In genomic region chr1:7885513-7886298, GRCh38 we compare ENCODE assay signal across 1 cellular context.
A peak's percentile ranks its signal among the peaks of the same experiment; 100 is the strongest.
TF ChIP-seq lines count a peak whose summit lies in the region.

No MANE protein-coding gene starts in this region.

TF ChIP-seq in H1, 55 proteins besides CTCF, POLR2A, EP300 and RAD21 (continued from another document):
- TF ChIP-seq E2F6 (IDR thresholded peaks at IDR 0.05), result peak; percentile 19; the same call in 1 of the 2 replicates
- TF ChIP-seq TCF12 (IDR thresholded peaks at IDR 0.05; ENCODE audit: low read depth, low read length), result 0 out of 2 replicates have a peak, but pooled peaks have one; percentile 20
- no peak for TF ChIP-seq GABPA (IDR thresholded peaks at IDR 0.05; ENCODE audit: borderline replicate concordance, insufficient read depth, low read length)
